In the genomic region with DNA sequence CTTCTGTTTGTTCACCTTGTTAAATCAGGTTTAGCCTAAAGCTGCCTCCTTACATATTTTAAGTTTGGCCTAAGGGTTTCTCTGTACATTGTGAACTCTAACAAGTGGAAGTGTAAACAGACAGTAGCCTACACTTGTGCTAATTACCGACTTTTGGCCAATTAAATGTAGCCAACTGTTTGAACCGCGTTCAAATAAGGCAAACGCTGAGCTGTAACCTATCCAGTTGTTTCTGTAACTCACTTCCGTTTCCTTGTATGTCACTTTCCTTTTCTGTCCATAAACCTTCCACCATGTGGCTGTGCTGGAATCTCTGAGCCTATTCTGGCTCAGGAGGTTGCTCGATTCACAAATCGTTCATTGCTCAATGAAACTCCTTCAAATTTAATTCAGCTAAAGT, we compare ENCODE assay signal across 22 cellular contexts. TPM values are rescaled to one million over a fixed set of nuclear protein-coding genes. Genes with fewer than 3 reads are reported as not detected.
DNase-seq lines count a peak whose midpoint lies in the region; ATAC-seq, FAIRE-seq and TF ChIP-seq lines count a peak whose summit lies in the region.
"Had no signal": no experiment of that assay in that cellular context is flagged by ENCODE, and none has a peak within 500 bp of the region (broad histone marks: within the 10 kb centered on the region; RNA-seq: fewer than 3 reads in every experiment).

No MANE protein-coding gene starts in this region.

- H3K27ac Mint-ChIP-seq in natural killer cell treated with Interleukin-12 subunit alpha and Interleukin-12 subunit beta and Interleukin-15 and Interleukin-18, amount 100 ng/mL, for 72 hours = no peak overlapping the region
- H3K27ac Mint-ChIP-seq: CD4-positive, CD25-positive, alpha-beta regulatory T cell; H9; IgD-negative memory B cell had no signal

- ATAC-seq in left colon (peak; percentile 73), pancreas (no peak), GM18907 (IDR thresholded peaks at IDR 0.05; ENCODE audit: unreplicated experiment) (no peak)
- no peak for ATAC-seq in natural killer cell treated with Interleukin-12 subunit alpha and Interleukin-12 subunit beta and Interleukin-15 and Interleukin-18, amount 100 ng/mL, for 72 hours
- ATAC-seq: HepG2 had no signal

- DNase-seq in LNCaP clone FGC (ENCODE audit: low read depth) = peak; percentile 40
- peak; percentile 24 for DNase-seq in NCI-H69 (lab: John Stamatoyannopoulos, UW)
- no peak for DNase-seq in left colon
- no peak for DNase-seq in pancreas
- no peak for DNase-seq in natural killer cell treated with Interleukin-12 subunit alpha and Interleukin-12 subunit beta and Interleukin-15 and Interleukin-18, amount 100 ng/mL, for 72 hours (ENCODE audit: low spot score)
- no peak for DNase-seq in stimulated activated CD4-positive, alpha-beta T cell treated with anti-CD3 and anti-CD28 coated beads, Interleukin-2, amount 100 ng/mL, for 24 hours
- DNase-seq: ACHN; BE2C; C1 segment of cervical spinal cord; Caco-2; CD4-positive, CD25-positive, alpha-beta regulatory T cell; CD8-positive, alpha-beta memory T cell; H9 had no signal

- intact Hi-C loops in left colon (cut with DNase I, micrococcal nuclease) (no loop called here), pancreas (cut with DNase I) (loop anchor here in 1 of 3 donors (5.0 kb wide), 1 partner anchor 41 kb away; no protein-coding TSS in a partner anchor)

- FAIRE-seq in pancreas (lab: Jason Lieb, UNC) = no peak
- FAIRE-seq: A204.1, D721Med, G401.6, GM12891, H1, HepG2 had no signal

- H3K9me3 ChIP-seq in mucosa of rectum (ENCODE audit: control insufficient read depth in 2 of 2, low read length in 2 of 2) (no peaks in the 10 kb centered on the region), pancreas (no peaks in the 10 kb centered on the region)
- H3K9me3 ChIP-seq: BE2C, Caco-2 had no signal

- H3K9ac ChIP-seq in mucosa of rectum (ENCODE audit: low read depth in 1 of 2, low read length in 2 of 2) = peak overlapping the region in 1 of 2 donors; percentile 34

- H3K4me3 ChIP-seq in LNCaP clone FGC (ENCODE audit: low read depth, low read length) = no peak overlapping the region
- H3K4me3 ChIP-seq in mucosa of rectum (ENCODE audit: low read length in 2 of 2) = peak overlapping the region in 1 of 2 donors; percentile 20
- no peak overlapping the region for H3K4me3 ChIP-seq in pancreas

- H3K9me3 Mint-ChIP-seq in natural killer cell treated with Interleukin-12 subunit alpha and Interleukin-12 subunit beta and Interleukin-15 and Interleukin-18, amount 100 ng/mL, for 72 hours = no peaks in the 10 kb centered on the region
- H3K9me3 Mint-ChIP-seq: CD4-positive, CD25-positive, alpha-beta regulatory T cell; CD8-positive, alpha-beta memory T cell; IgD-negative memory B cell had no signal

- no peaks in the 10 kb centered on the region for H3K36me3 Mint-ChIP-seq in natural killer cell treated with Interleukin-12 subunit alpha and Interleukin-12 subunit beta and Interleukin-15 and Interleukin-18, amount 100 ng/mL, for 72 hours
- H3K36me3 Mint-ChIP-seq: CD4-positive, CD25-positive, alpha-beta regulatory T cell; CD8-positive, alpha-beta memory T cell; IgD-negative memory B cell had no signal

- H3K36me3 ChIP-seq in mucosa of rectum (ENCODE audit: control insufficient read depth in 2 of 2, insufficient read depth in 2 of 2, low read length in 2 of 2) (no peaks in the 10 kb centered on the region), pancreas (no peaks in the 10 kb centered on the region)
- H3K36me3 ChIP-seq: BE2C had no signal

- no peaks in the 10 kb centered on the region for H3K4me1 Mint-ChIP-seq in natural killer cell treated with Interleukin-12 subunit alpha and Interleukin-12 subunit beta and Interleukin-15 and Interleukin-18, amount 100 ng/mL, for 72 hours (ENCODE audit: low read depth in 2 of 2)
- H3K4me1 Mint-ChIP-seq: CD8-positive, alpha-beta memory T cell had no signal

- H3K27ac ChIP-seq in mucosa of rectum (ENCODE audit: low read depth in 2 of 2, low read length in 2 of 2) = peak overlapping the region; percentile 81
- H3K27ac ChIP-seq in pancreas = no peak overlapping the region

- no peak overlapping the region for H3K4me3 Mint-ChIP-seq in natural killer cell treated with Interleukin-12 subunit alpha and Interleukin-12 subunit beta and Interleukin-15 and Interleukin-18, amount 100 ng/mL, for 72 hours
- H3K4me3 Mint-ChIP-seq: CD4-positive, CD25-positive, alpha-beta regulatory T cell; CD8-positive, alpha-beta memory T cell; H9; IgD-negative memory B cell had no signal

- WGBS in pancreas, 2 donors = 76 to 81% methylated on average over 7 of the region's 7 CpGs

- H3K27me3 Mint-ChIP-seq in natural killer cell treated with Interleukin-12 subunit alpha and Interleukin-12 subunit beta and Interleukin-15 and Interleukin-18, amount 100 ng/mL, for 72 hours = peaks cover 7 to 15% of the 10 kb centered on the region in 2 donors

- TF ChIP-seq CTCF in LNCaP clone FGC (IDR thresholded peaks at IDR 0.05; ENCODE audit: control insufficient read depth, extremely low read depth, insufficient read depth) = no peak
- no peak for TF ChIP-seq CTCF in pancreas (IDR thresholded peaks at IDR 0.05)

- no peaks in the 10 kb centered on the region for H3K27me3 ChIP-seq in mucosa of rectum (ENCODE audit: control insufficient read depth in 2 of 2, insufficient read depth in 2 of 2, low read length in 2 of 2)
- H3K27me3 ChIP-seq in pancreas = no peaks in the 10 kb centered on the region

- H3K4me1 ChIP-seq in mucosa of rectum (ENCODE audit: control insufficient read depth in 2 of 2, insufficient read depth in 2 of 2, low read length in 2 of 2) (peaks cover 41 to 49% of the 10 kb centered on the region in 2 donors), pancreas (no peaks in the 10 kb centered on the region)
- H3K4me1 ChIP-seq: BE2C had no signal

RNA-seq across cellular contexts. Expression of a gene that starts 8.0 kb away (rescaled TPM):
- total RNA-seq in left colon (1 to 10 TPM in 1 of 2 donors, under 1 TPM in 1; 0.53 to 1.0 TPM), pancreas (not detected)
- polyA plus RNA-seq in pancreas = not detected
- total RNA-seq in natural killer cell treated with Interleukin-12 subunit alpha and Interleukin-12 subunit beta and Interleukin-15 and Interleukin-18, amount 100 ng/mL, for 72 hours = not detected
- total RNA-seq: CD4-positive, CD25-positive, alpha-beta regulatory T cell; CD8-positive, alpha-beta memory T cell; H1; H9; HepG2 had no signal
- polyA plus RNA-seq: CD4-positive, CD25-positive, alpha-beta regulatory T cell; CD8-positive, alpha-beta memory T cell; H1; HepG2; IgD-negative memory B cell had no signal

RNA-seq across cellular contexts. Expression of a gene that starts 32.0 kb away (rescaled TPM):
- total RNA-seq in left colon = over 10,000 TPM; 10,148 to 12,746 TPM
- 10 to 100 TPM; 19.3 to 83.4 (median 44.0) TPM for total RNA-seq in pancreas
- 1 to 10 TPM; 7.1 to 8.4 TPM for polyA plus RNA-seq in pancreas
- under 1 TPM in 1 of 2 donors, not detected in 1; 0.08 TPM for total RNA-seq in natural killer cell treated with Interleukin-12 subunit alpha and Interleukin-12 subunit beta and Interleukin-15 and Interleukin-18, amount 100 ng/mL, for 72 hours
- total RNA-seq: Caco-2; CD4-positive, CD25-positive, alpha-beta regulatory T cell; H1; H9; HepG2 had no signal
- polyA plus RNA-seq: CD4-positive, CD25-positive, alpha-beta regulatory T cell; CD8-positive, alpha-beta memory T cell; H1; HepG2 had no signal

RNA-seq across cellular contexts. Expression of a gene that starts 54.3 kb away (rescaled TPM):
- 10 to 100 TPM; 17.2 to 31.6 TPM for total RNA-seq in left colon
- 10 to 100 TPM in 4 of 6 donors, 1 to 10 TPM in 2; 7.8 to 26.9 (median 10.1) TPM for total RNA-seq in pancreas
- polyA plus RNA-seq in pancreas = 10 to 100 TPM in 1 of 2 donors, 1 to 10 TPM in 1; 9.4 to 11.7 TPM
- not detected for total RNA-seq in natural killer cell treated with Interleukin-12 subunit alpha and Interleukin-12 subunit beta and Interleukin-15 and Interleukin-18, amount 100 ng/mL, for 72 hours
- total RNA-seq: CD8-positive, alpha-beta memory T cell had no signal
- polyA plus RNA-seq: CD4-positive, CD25-positive, alpha-beta regulatory T cell; CD8-positive, alpha-beta memory T cell had no signal

RNA-seq across cellular contexts. Expression of a gene that starts 56.5 kb away (rescaled TPM):
- total RNA-seq in left colon (1 to 10 TPM; 1.6 to 4.8 TPM), pancreas (1 to 10 TPM in 3 of 6 donors, under 1 TPM in 3; 0.58 to 2.0 (median 0.97) TPM)
- 1 to 10 TPM in 1 of 2 donors, under 1 TPM in 1; 0.65 to 1.2 TPM for polyA plus RNA-seq in pancreas
- total RNA-seq in natural killer cell treated with Interleukin-12 subunit alpha and Interleukin-12 subunit beta and Interleukin-15 and Interleukin-18, amount 100 ng/mL, for 72 hours = 1 to 10 TPM; 4.1 to 6.8 TPM
- total RNA-seq: Caco-2, H1, H9, HepG2 had no signal
- polyA plus RNA-seq: HepG2 had no signal

Comparison
In these comparisons a context has a peak if more than half of its experiments do, and no peak if none do; other contexts are left out.
1. DNase-seq: peak in LNCaP clone FGC (single experiment) and NCI-H69 (single experiment); none in left colon (0 of 2), pancreas (0 of 6), natural killer cell treated with Interleukin-12 subunit alpha and Interleukin-12 subunit beta and Interleukin-15 and Interleukin-18, amount 100 ng/mL, for 72 hours (single experiment) and stimulated activated CD4-positive, alpha-beta T cell treated with anti-CD3 and anti-CD28 coated beads, Interleukin-2, amount 100 ng/mL, for 24 hours (0 of 2).
2. H3K27ac ChIP-seq: peak in mucosa of rectum (2 of 2); none in pancreas (0 of 4).
3. RNA of a gene that starts 32.0 kb away (total RNA-seq): 10,148 to 12,746 TPM in left colon; 19.3 to 83.4 TPM in pancreas and 0.08 TPM in natural killer cell treated with Interleukin-12 subunit alpha and Interleukin-12 subunit beta and Interleukin-15 and Interleukin-18, amount 100 ng/mL, for 72 hours; every median in the first group is over 100 times any median in the second.
4. RNA of a gene that starts 54.3 kb away (total RNA-seq): 17.2 to 31.6 TPM in left colon and 7.8 to 26.9 TPM in pancreas; not detected in natural killer cell treated with Interleukin-12 subunit alpha and Interleukin-12 subunit beta and Interleukin-15 and Interleukin-18, amount 100 ng/mL, for 72 hours; every median in the first group is over 4 times any median in the second.